In the genomic region with DNA sequence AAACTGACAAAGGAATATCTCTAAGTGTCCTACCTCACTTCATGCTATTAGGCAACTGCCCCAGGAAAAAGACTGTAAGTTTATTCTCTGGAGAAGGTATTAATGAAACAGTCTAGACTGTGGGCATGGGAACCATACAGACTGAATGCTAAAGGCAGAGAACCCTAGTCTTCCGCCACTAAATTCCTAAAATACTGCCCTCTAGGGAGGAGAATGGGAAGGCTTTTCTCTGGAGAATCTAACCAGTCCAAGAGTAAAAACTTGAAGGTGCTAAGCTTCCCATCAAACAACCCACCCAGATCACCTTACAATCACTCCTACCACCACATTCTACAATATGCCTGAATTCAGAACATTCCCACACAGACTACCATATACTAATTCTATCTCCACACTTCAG, we compare ENCODE assay signal across 8 cellular contexts. TPM values are rescaled to one million over a fixed set of nuclear protein-coding genes. Genes with fewer than 3 reads are reported as not detected.
DNase-seq lines count a peak whose midpoint lies in the region; ATAC-seq and TF ChIP-seq lines count a peak whose summit lies in the region.

No MANE protein-coding gene starts in this region.

- POLR2A ChIA-PET in GM10248 (lab: Yijun Ruan, JAX) = no interaction called here

- no peak for ATAC-seq in GM21723 (IDR thresholded peaks at IDR 0.05; ENCODE audit: unreplicated experiment)
- ATAC-seq in sciatic nerve = no peak

- intact Hi-C loops in sciatic nerve (cut with DNase I) = no loop called here

- DNase-seq in A172 (ENCODE audit: low spot score) (peak; percentile 69), GM10248 (ENCODE audit: extremely low spot score) (no peak), OCI-M1 (lab: John Stamatoyannopoulos, UW) (peak; percentile 45), fibroblast of the aortic adventitia (ENCODE audit: low read depth) (peak; percentile 33), medulla oblongata (ENCODE audit: extremely low spot score) (no peak), sciatic nerve (ENCODE audit: low spot score) (no peak), RKO (ENCODE audit: low spot score) (no peak)

- CTCF ChIA-PET in GM10248 (lab: Yijun Ruan, JAX) = interaction anchor here (1.3 to 3.7 kb wide), 5 partner anchors 10 to 328 kb away, joined by 3 to 18 read pairs (median 6); no protein-coding TSS in a partner anchor

- H3K4me3 ChIP-seq in fibroblast of the aortic adventitia (ENCODE audit: low read depth, low read length) = no peak overlapping the region

- TF ChIP-seq CTCF in GM10248 (IDR thresholded peaks at IDR 0.05; ENCODE audit: control extremely low read depth, extremely low read depth, low read depth, missing control alignments) (peak; percentile 29), fibroblast of the aortic adventitia (IDR thresholded peaks at IDR 0.05; ENCODE audit: insufficient read depth, low read length) (peak; percentile 50)

RNA-seq across cellular contexts. Expression of a gene that starts 3.4 kb away (rescaled TPM):
- total RNA-seq in A172 (2014; rRNA removed; shearing (Covaris generic)) = 24.7 and 28.2 TPM in 2 replicates
- total RNA-seq in fibroblast of the aortic adventitia (ENCODE audit: low replicate concordance) (15.7 and 22.4 TPM in 2 replicates), sciatic nerve (22.5 TPM)

RNA-seq across cellular contexts. Expression of a gene that starts 43.8 kb away (rescaled TPM):
- total RNA-seq in A172 (2014; rRNA removed; shearing (Covaris generic)) = 16.3 and 17.7 TPM in 2 replicates
- total RNA-seq in fibroblast of the aortic adventitia (ENCODE audit: low replicate concordance) = 12.5 and 17.9 TPM in 2 replicates
- total RNA-seq in sciatic nerve = 30.5 TPM

Comparison
In these comparisons a context has a peak if more than half of its experiments do, and no peak if none do; other contexts are left out.
1. DNase-seq: peak in A172 (single experiment), OCI-M1 (single experiment) and fibroblast of the aortic adventitia (single experiment); none in GM10248 (single experiment), medulla oblongata (single experiment), sciatic nerve (single experiment) and RKO (single experiment).